18 cellular contexts compared by ENCODE assay signal in genomic region chr1:117070124-117070523, GRCh38. TPM values are rescaled to one million over a fixed set of nuclear protein-coding genes. Genes with fewer than 3 reads are reported as not detected.
DNase-seq lines count a peak whose midpoint lies in the region; ATAC-seq and TF ChIP-seq lines count a peak whose summit lies in the region.
"Had no signal": no experiment of that assay in that cellular context is flagged by ENCODE, and none has a peak within 500 bp of the region (broad histone marks: within the 10 kb centered on the region; RNA-seq: fewer than 3 reads in every experiment).

No MANE protein-coding gene starts in this region.

- H3K27me3 Mint-ChIP-seq in naive thymus-derived CD8-positive, alpha-beta T cell, result no peaks in the 10 kb centered on the region
- H3K27me3 Mint-ChIP-seq: dendritic cell treated with granulocyte-macrophage colony-stimulating factor and Interleukin-4, amounts not matched to agents 40 ng/mL and 50 ng/mL, for 4 days had no signal

- H3K4me1 Mint-ChIP-seq in naive thymus-derived CD8-positive, alpha-beta T cell, result peaks cover 4 to 11% (median 9%) of the 10 kb centered on the region in 4 donors

- no peak overlapping the region for H3K4me3 Mint-ChIP-seq in naive thymus-derived CD8-positive, alpha-beta T cell
- H3K4me3 Mint-ChIP-seq: activated naive CD4-positive, alpha-beta T cell treated with anti-CD3 and anti-CD28 coated beads for 36 hours; dendritic cell treated with granulocyte-macrophage colony-stimulating factor and Interleukin-4, amounts not matched to agents 40 ng/mL and 50 ng/mL, for 4 days had no signal

- no peak for ATAC-seq in HG02970 (IDR thresholded peaks at IDR 0.05; ENCODE audit: low FRiP score, unreplicated experiment)
- no peak for ATAC-seq in naive thymus-derived CD8-positive, alpha-beta T cell
- ATAC-seq: body of pancreas, right lobe of liver had no signal

- no peak overlapping the region for H3K27ac Mint-ChIP-seq in naive thymus-derived CD8-positive, alpha-beta T cell
- H3K27ac Mint-ChIP-seq: activated naive CD4-positive, alpha-beta T cell treated with anti-CD3 and anti-CD28 coated beads for 36 hours; dendritic cell treated with granulocyte-macrophage colony-stimulating factor and Interleukin-4, amounts not matched to agents 40 ng/mL and 50 ng/mL, for 4 days had no signal

- H3K4me3 ChIP-seq in AG10803 (ENCODE audit: low read length) (no peak overlapping the region), GM12865 (ENCODE audit: low read depth, low read length) (no peak overlapping the region), fibroblast of mammary gland (ENCODE audit: control insufficient read depth, low read depth, low read length) (no peak overlapping the region)
- H3K4me3 ChIP-seq: body of pancreas, PC-9, right lobe of liver, stomach had no signal

- POLR2A ChIA-PET in naive thymus-derived CD8-positive, alpha-beta T cell (lab: Charles Lee), result no interaction called here

- DNase-seq in AG10803 (ENCODE audit: low read depth), result peak; percentile 32
- peak; percentile 45 for DNase-seq in GM12865 (ENCODE audit: low read depth)
- DNase-seq in SK-MEL-5 (ENCODE audit: low read depth, low spot score), result peak; percentile 98
- peak; percentile 36 for DNase-seq in fibroblast of mammary gland (ENCODE audit: low read depth)
- no peak for DNase-seq in naive thymus-derived CD8-positive, alpha-beta T cell
- DNase-seq in NCI-H748 treated with DMSO at 0.1 percent for 48 hours (lab: John Stamatoyannopoulos, UW), result no peak
- DNase-seq in central memory CD4-positive, alpha-beta T cell, result no peak
- DNase-seq: activated CD4-positive, CD25-positive, alpha-beta regulatory T cell; activated naive CD4-positive, alpha-beta T cell treated with anti-CD3 and anti-CD28 coated beads for 36 hours; body of pancreas; COR-L47; Kasumi-1; NCI-H1092 treated with DMSO at 0.1 percent for 48 hours; PC-9; right lobe of liver; stomach had no signal

- in situ Hi-C loops in SK-MEL-5 (cut with HindIII; ENCODE audit: low pct_unique_long_range_greater_than_20kb, low sequenced_read_pairs), result loop anchor here (25.0 kb wide), 2 partner anchors 183 to 217 kb away; no protein-coding TSS in a partner anchor

- no peak for TF ChIP-seq CTCF in AG10803 (conservative IDR thresholded peaks at IDR 0.05; ENCODE audit: low read length)
- no peak for TF ChIP-seq CTCF in GM12865 (IDR thresholded peaks at IDR 0.05; ENCODE audit: insufficient read depth, low read depth, low read length, missing control alignments)
- TF ChIP-seq CTCF in fibroblast of mammary gland (conservative IDR thresholded peaks at IDR 0.05; ENCODE audit: control insufficient read depth, insufficient read depth, low read depth, low read length), result no peak

- no peaks in the 10 kb centered on the region for H3K9me3 Mint-ChIP-seq in naive thymus-derived CD8-positive, alpha-beta T cell
- H3K9me3 Mint-ChIP-seq: activated naive CD4-positive, alpha-beta T cell treated with anti-CD3 and anti-CD28 coated beads for 36 hours; dendritic cell treated with granulocyte-macrophage colony-stimulating factor and Interleukin-4, amounts not matched to agents 40 ng/mL and 50 ng/mL, for 4 days had no signal

- peaks cover 5 to 56% (median 12%) of the 10 kb centered on the region in 3 donors for H3K36me3 Mint-ChIP-seq in naive thymus-derived CD8-positive, alpha-beta T cell

RNA-seq across cellular contexts. Expression of gene TTF2, which starts 10.0 kb away (rescaled TPM):
- 63.9 and 76.7 TPM in 2 replicates for total RNA-seq in SK-MEL-5 (2014; rRNA removed; shearing (Covaris generic))
- 42.9 and 48.5 TPM in 2 replicates for polyA plus RNA-seq in SK-MEL-5 (2015; cell fraction: cytosol; rRNA removed)
- 95.2 and 108 TPM in 2 replicates for polyA plus RNA-seq in SK-MEL-5 (2015; cell fraction: nucleus; rRNA removed)
- 10 to 100 TPM; 29.5 to 31.0 TPM for total RNA-seq in naive thymus-derived CD8-positive, alpha-beta T cell
- polyA plus RNA-seq in naive thymus-derived CD8-positive, alpha-beta T cell, result 10 to 100 TPM; 10.8 to 13.4 (median 11.7) TPM

RNA-seq across cellular contexts. Expression of gene TRIM45, which starts 51.4 kb away (rescaled TPM):
- total RNA-seq in SK-MEL-5 (2014; rRNA removed; shearing (Covaris generic)), result 14.8 and 16.0 TPM in 2 replicates
- polyA plus RNA-seq in SK-MEL-5 (2015; cell fraction: cytosol; rRNA removed), result 11.4 and 12.7 TPM in 2 replicates
- 60.2 and 86.9 TPM in 2 replicates for polyA plus RNA-seq in SK-MEL-5 (2015; cell fraction: nucleus; rRNA removed)
- total RNA-seq in naive thymus-derived CD8-positive, alpha-beta T cell, result under 1 TPM in 1 of 2 experiments, not detected in 1; 0.14 TPM
- under 1 TPM in 1 of 3 donors, not detected in 2; 0.19 TPM for polyA plus RNA-seq in naive thymus-derived CD8-positive, alpha-beta T cell

Comparison
In these comparisons a context has a peak if more than half of its experiments do, and no peak if none do; other contexts are left out.
1. DNase-seq: peak in AG10803 (single experiment), GM12865 (single experiment), SK-MEL-5 (single experiment) and fibroblast of mammary gland (single experiment); none in naive thymus-derived CD8-positive, alpha-beta T cell (0 of 10), NCI-H748 treated with DMSO at 0.1 percent for 48 hours (single experiment) and central memory CD4-positive, alpha-beta T cell (single experiment).
2. RNA of gene TRIM45, which starts 51.4 kb away (total RNA-seq): 14.8 to 16.0 TPM in SK-MEL-5; 0.14 TPM in naive thymus-derived CD8-positive, alpha-beta T cell; every median in the first group is over 10 times any median in the second.